Comparison of ENCODE assay signal across 21 cellular contexts in the genomic region with DNA sequence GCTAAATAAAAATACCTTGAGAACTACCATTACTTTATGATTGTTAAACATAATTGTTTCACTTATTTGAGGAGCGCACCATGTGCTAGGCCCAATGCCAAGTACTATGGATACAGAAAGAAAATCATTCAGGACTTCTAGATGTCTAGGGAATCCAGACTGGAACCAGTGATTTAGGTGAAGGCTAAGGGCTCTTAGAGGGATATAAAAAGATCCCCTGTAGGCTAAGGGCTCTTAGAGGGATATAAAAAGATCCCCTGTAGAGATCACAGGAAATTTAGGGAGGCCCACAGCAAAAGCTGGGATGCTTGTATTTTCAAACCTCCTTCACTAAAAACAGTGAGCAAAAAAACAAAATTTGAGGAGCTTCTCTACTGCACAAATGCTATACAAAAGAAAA. TPM values are rescaled to one million over a fixed set of nuclear protein-coding genes. Genes with fewer than 3 reads are reported as not detected.
DNase-seq lines count a peak whose midpoint lies in the region; ATAC-seq and TF ChIP-seq lines count a peak whose summit lies in the region.
"Had no signal": no experiment of that assay in that cellular context is flagged by ENCODE, and none has a peak within 500 bp of the region (broad histone marks: within the 10 kb centered on the region; RNA-seq: fewer than 3 reads in every experiment).

No MANE protein-coding gene starts in this region.

- no peak overlapping the region for H2AFZ ChIP-seq in smooth muscle cell (ENCODE audit: low read depth)

- H3K9me3 ChIP-seq in cardiac muscle cell (ENCODE audit: low read depth) (no peaks in the 10 kb centered on the region), smooth muscle cell (replicated peaks; ENCODE audit: low read depth) (no peaks in the 10 kb centered on the region), mucosa of descending colon (no peaks in the 10 kb centered on the region)
- H3K9me3 ChIP-seq: BLaER1 treated with 17β-estradiol and CSF1 and Interleukin-3, amounts not matched to agents 10 nM and 100 nM; SJCRH30 had no signal

- WGBS in smooth muscle cell (ENCODE audit: low lambda C conversion rate), result 100% methylated on average over 1 of the region's 1 CpG

- peak overlapping the region; percentile 57 for H3K27ac ChIP-seq in cardiac muscle cell
- H3K27ac ChIP-seq in smooth muscle cell (ENCODE audit: low read depth), result peak overlapping the region; percentile 16
- H3K27ac ChIP-seq in coronary artery, result no peak overlapping the region
- H3K27ac ChIP-seq: BLaER1 treated with 17β-estradiol and CSF1 and Interleukin-3, amounts not matched to agents 10 nM and 100 nM; SJCRH30 had no signal

- no peak overlapping the region for H3K4me2 ChIP-seq in smooth muscle cell

- no peak for ATAC-seq in Right ventricle myocardium superior (ENCODE audit: poor library complexity)
- ATAC-seq in mucosa of descending colon, result no peak
- ATAC-seq: CD8-positive, alpha-beta T cell; HepG2; PC-3 had no signal

- DNase-seq in cardiac muscle cell (ENCODE audit: low read depth in 1 of 2, low spot score in 1 of 2) (no peak), Right ventricle myocardium superior (no peak), NCI-H128 (lab: John Stamatoyannopoulos, UW; ENCODE audit: unreplicated experiment) (peak; percentile 15), NCI-H345 treated with DMSO at 0.1 percent for 48 hours (lab: John Stamatoyannopoulos, UW; ENCODE audit: unreplicated experiment) (peak; percentile 30), smooth muscle cell (lab: John Stamatoyannopoulos, UW; ENCODE audit: unreplicated experiment) (no peak), coronary artery (ENCODE audit: low spot score) (no peak), SHP77 treated with DMSO at 0.1 percent for 48 hours (lab: John Stamatoyannopoulos, UW) (no peak), mucosa of descending colon (no peak)
- DNase-seq: Calu3; CD8-positive, alpha-beta T cell; GOT3; KBM-7; NCI-H1694 treated with DMSO at 0.1 percent for 48 hours; NCI-H2171 treated with DMSO at 0.1 percent for 48 hours; NCI-H510A treated with DMSO at 0.1 percent for 48 hours; NCI-H82; PC-3; RPMI8226; SJCRH30 had no signal

- peaks cover 36% of the 10 kb centered on the region for H3K4me1 ChIP-seq in cardiac muscle cell (ENCODE audit: low read depth)
- H3K4me1 ChIP-seq in smooth muscle cell (ENCODE audit: low read depth), result no peaks in the 10 kb centered on the region
- H3K4me1 ChIP-seq in mucosa of descending colon (ENCODE audit: low read depth), result peaks cover 26% of the 10 kb centered on the region
- H3K4me1 ChIP-seq: SJCRH30 had no signal

- intact Hi-C loops in Right ventricle myocardium superior (cut with DNase I), result no loop called here
- intact Hi-C loops in mucosa of descending colon (cut with DNase I, micrococcal nuclease), result no loop called here

- H3K4me3 ChIP-seq in cardiac muscle cell (no peak overlapping the region), smooth muscle cell (no peak overlapping the region), coronary artery (no peak overlapping the region), mucosa of descending colon (no peak overlapping the region)
- H3K4me3 ChIP-seq: BLaER1 treated with 17β-estradiol and CSF1 and Interleukin-3, amounts not matched to agents 10 nM and 100 nM; SJCRH30 had no signal

- H3K9ac ChIP-seq in smooth muscle cell (ENCODE audit: low read depth), result no peak overlapping the region
- H3K9ac ChIP-seq: BLaER1 treated with 17β-estradiol and CSF1 and Interleukin-3, amounts not matched to agents 10 nM and 100 nM had no signal

- H3F3A ChIP-seq in smooth muscle cell (ENCODE audit: low read depth), result no peaks in the 10 kb centered on the region

- no peak for TF ChIP-seq CTCF in cardiac muscle cell (IDR thresholded peaks at IDR 0.05; ENCODE audit: low read depth, low read length)
- TF ChIP-seq CTCF in smooth muscle cell (IDR thresholded peaks at IDR 0.05; ENCODE audit: borderline replicate concordance, insufficient read depth, poor library complexity, severe bottlenecking), result no peak
- TF ChIP-seq CTCF in coronary artery (IDR thresholded peaks at IDR 0.05), result no peak
- TF ChIP-seq CTCF in mucosa of descending colon (IDR thresholded peaks at IDR 0.05), result no peak

- peaks cover 81% of the 10 kb centered on the region for H3K79me2 ChIP-seq in smooth muscle cell (ENCODE audit: low read depth)

- no peaks in the 10 kb centered on the region for H3K27me3 ChIP-seq in cardiac muscle cell
- H3K27me3 ChIP-seq in smooth muscle cell (ENCODE audit: low read depth), result no peaks in the 10 kb centered on the region
- H3K27me3 ChIP-seq: BLaER1 treated with 17β-estradiol and CSF1 and Interleukin-3, amounts not matched to agents 10 nM and 100 nM; SJCRH30 had no signal

- peaks cover 99% of the 10 kb centered on the region for H4K20me1 ChIP-seq in smooth muscle cell (ENCODE audit: low read depth)

- H3K36me3 ChIP-seq in cardiac muscle cell (peaks cover 13% of the 10 kb centered on the region), smooth muscle cell (ENCODE audit: low read depth) (peaks cover 12% of the 10 kb centered on the region), mucosa of descending colon (ENCODE audit: low read depth) (no peaks in the 10 kb centered on the region)

RNA-seq across cellular contexts. Expression of a gene that starts 6.7 kb away (rescaled TPM):
- 56.2 and 75.6 TPM in 2 replicates for total RNA-seq in cardiac muscle cell
- polyA plus RNA-seq in cardiac muscle cell, result 20.7 and 21.9 TPM in 2 replicates
- 42.8 TPM for total RNA-seq in Right ventricle myocardium superior
- total RNA-seq in smooth muscle cell, result 105 and 116 TPM in 2 replicates
- 14.2 and 21.3 TPM in 2 replicates for polyA plus RNA-seq in smooth muscle cell
- 10 to 100 TPM; 72.9 to 79.2 (median 73.4) TPM for total RNA-seq in mucosa of descending colon

RNA-seq across cellular contexts. Expression of a gene that starts 11.2 kb away (rescaled TPM):
- 19.6 and 20.3 TPM in 2 replicates for total RNA-seq in cardiac muscle cell
- 18.2 and 24.0 TPM in 2 replicates for polyA plus RNA-seq in cardiac muscle cell
- 35.3 TPM for total RNA-seq in Right ventricle myocardium superior
- 36.5 and 46.2 TPM in 2 replicates for total RNA-seq in smooth muscle cell
- polyA plus RNA-seq in smooth muscle cell, result 24.0 and 25.8 TPM in 2 replicates
- 10 to 100 TPM; 29.8 to 91.7 (median 30.7) TPM for total RNA-seq in mucosa of descending colon

Comparison
In these comparisons a context has a peak if more than half of its experiments do, and no peak if none do; other contexts are left out.
1. DNase-seq: peak in NCI-H128 (single experiment) and NCI-H345 treated with DMSO at 0.1 percent for 48 hours (single experiment); none in cardiac muscle cell (0 of 2), Right ventricle myocardium superior (single experiment), smooth muscle cell (single experiment), coronary artery (single experiment), SHP77 treated with DMSO at 0.1 percent for 48 hours (single experiment) and mucosa of descending colon (0 of 3).
2. H3K27ac ChIP-seq: peak in cardiac muscle cell (single experiment) and smooth muscle cell (single experiment); none in coronary artery (0 of 2).